9 cellular contexts compared by ENCODE assay signal in genomic region chr13:95643814-95644598, GRCh38. TPM values are rescaled to one million over a fixed set of nuclear protein-coding genes. Genes with fewer than 3 reads are reported as not detected.
DNase-seq lines count a peak whose midpoint lies in the region; ATAC-seq and TF ChIP-seq lines count a peak whose summit lies in the region.
"Had no signal": no experiment of that assay in that cellular context is flagged by ENCODE, and none has a peak within 500 bp of the region (broad histone marks: within the 10 kb centered on the region; RNA-seq: fewer than 3 reads in every experiment).

No MANE protein-coding gene starts in this region.

- no peak overlapping the region for H3K27ac Mint-ChIP-seq in T-cell

- H3K27me3 ChIP-seq in SJSA1 (replicated peaks), result no peaks in the 10 kb centered on the region

- peak overlapping the region in 1 of 3 donors; percentile 72 for H3K4me3 Mint-ChIP-seq in T-cell

- H3K4me1 Mint-ChIP-seq in T-cell, result peaks cover 6 to 17% (median 15%) of the 10 kb centered on the region in 3 donors

- CTCF ChIA-PET in T-cell (lab: Charles Lee), result interaction anchor here in 1 of 2 donors (0.6 kb wide), 1 partner anchor 17 kb away, joined by 7 read pairs; no protein-coding TSS in a partner anchor

- no peaks in the 10 kb centered on the region for H3K9me3 Mint-ChIP-seq in T-cell

- H3K4me3 ChIP-seq in SJSA1, result peak overlapping the region; percentile 70
- H3K4me3 ChIP-seq in epithelial cell of proximal tubule (ENCODE audit: low read depth, low read length), result peak overlapping the region; percentile 78

- H3K4me1 ChIP-seq in SJSA1 (replicated peaks), result peaks cover 15% of the 10 kb centered on the region; the same call in 1 of the 2 replicates

- H3K36me3 Mint-ChIP-seq in T-cell, result no peaks in the 10 kb centered on the region

- peak overlapping the region; percentile 30; the same call in 1 of the 2 replicates for H3K27ac ChIP-seq in SJSA1
- H3K27ac ChIP-seq: 22Rv1 had no signal

- DNase-seq in DMS 273 (lab: John Stamatoyannopoulos, UW; ENCODE audit: unreplicated experiment), result peak; percentile 66
- no peak for DNase-seq in DMS 273 treated with DMSO at 0.1 percent for 48 hours (lab: John Stamatoyannopoulos, UW)
- DNase-seq in SJSA1 (ENCODE audit: low read depth in 1 of 2, low spot score in 2 of 2), result peak in 1 of 2 experiments; percentile 64
- no peak for DNase-seq in epithelial cell of proximal tubule (ENCODE audit: low read depth)
- peak; percentile 61 for DNase-seq in myocyte (ENCODE audit: low read depth)
- no peak for DNase-seq in T-cell

- H3K36me3 ChIP-seq in SJSA1, result peaks cover 17% of the 10 kb centered on the region

- POLR2A ChIA-PET in T-cell (lab: Charles Lee), result no interaction called here

- H3K9me3 ChIP-seq in SJSA1 (replicated peaks), result no peaks in the 10 kb centered on the region

- TF ChIP-seq CTCF in epithelial cell of proximal tubule (conservative IDR thresholded peaks at IDR 0.05; ENCODE audit: low read depth, low read length), result no peak

- ATAC-seq in HG02610 (IDR thresholded peaks at IDR 0.05; ENCODE audit: unreplicated experiment), result peak; percentile 48
- ATAC-seq in HG03045 (IDR thresholded peaks at IDR 0.05; ENCODE audit: unreplicated experiment), result no peak
- ATAC-seq in T-cell (replicated peaks in 1 of 4), result no peak

- peaks cover 32 to 42% of the 10 kb centered on the region in 2 donors for H3K27me3 Mint-ChIP-seq in T-cell

RNA-seq across cellular contexts. Expression of gene DZIP1, which starts 0.5 kb away (rescaled TPM):
- 22.2 and 24.7 TPM in 2 replicates for total RNA-seq in SJSA1 (2014; rRNA removed; shearing (Covaris generic))
- total RNA-seq in epithelial cell of proximal tubule (16.7 and 18.3 TPM in 2 replicates), myocyte (23.0 and 27.9 TPM in 2 replicates), T-cell (under 1 TPM in 3 of 5 donors, not detected in 2; 0.10 to 0.19 (median 0.12) TPM)
- polyA plus RNA-seq in myocyte (2012), result 23.0 TPM

RNA-seq across cellular contexts. Expression of gene DNAJC3, which starts 32.9 kb away (rescaled TPM):
- total RNA-seq in SJSA1 (2014; rRNA removed; shearing (Covaris generic)), result 30.4 and 37.9 TPM in 2 replicates
- 21.4 and 24.9 TPM in 2 replicates for total RNA-seq in epithelial cell of proximal tubule
- 33.9 and 42.5 TPM in 2 replicates for total RNA-seq in myocyte
- 19.3 TPM for polyA plus RNA-seq in myocyte (2012)
- total RNA-seq in T-cell, result 10 to 100 TPM; 16.6 to 21.3 (median 19.8) TPM

Comparison
In these comparisons a context has a peak if more than half of its experiments do, and no peak if none do; other contexts are left out.
1. DNase-seq: peak in DMS 273 (single experiment) and myocyte (single experiment); none in DMS 273 treated with DMSO at 0.1 percent for 48 hours (single experiment), epithelial cell of proximal tubule (single experiment) and T-cell (0 of 34).
2. RNA of gene DZIP1, which starts 0.5 kb away (total RNA-seq): 22.2 to 24.7 TPM in SJSA1, 23.0 to 27.9 TPM in myocyte and 16.7 to 18.3 TPM in epithelial cell of proximal tubule; 0.10 to 0.19 TPM in T-cell; every median in the first group is over 10 times any median in the second.